Comparison of ENCODE assay signal across 8 cellular contexts in the genomic region with DNA sequence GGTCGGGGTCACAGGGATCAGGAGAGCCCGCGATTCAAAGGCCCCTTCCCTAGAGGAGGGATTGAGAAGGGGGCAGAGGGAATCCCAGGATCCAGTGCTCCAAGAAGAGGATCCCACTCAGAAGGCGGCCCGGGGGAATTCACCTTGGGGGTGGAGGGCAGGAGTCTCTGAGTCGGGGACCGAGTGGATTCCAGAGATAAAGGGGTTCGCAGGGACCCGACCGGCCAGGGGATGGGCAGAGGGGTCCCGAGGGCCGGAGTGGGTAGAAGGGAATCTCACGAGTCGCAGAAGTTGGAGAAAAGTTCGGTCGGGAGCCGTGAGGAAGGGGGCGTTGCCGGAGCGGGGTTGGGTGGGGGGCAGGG. TPM values are rescaled to one million over a fixed set of nuclear protein-coding genes. Genes with fewer than 3 reads are reported as not detected.
DNase-seq lines count a peak whose midpoint lies in the region; TF ChIP-seq lines count a peak whose summit lies in the region.

No MANE protein-coding gene starts in this region.

- WGBS in esophagus muscularis mucosa = 1% methylated on average over 18 of the region's 20 CpGs
- WGBS in ovary, 3 donors = 0 to 1% (median 1%) methylated on average over 20 of the region's 20 CpGs

- H3K27me3 ChIP-seq in esophagus muscularis mucosa (no peaks in the 10 kb centered on the region), ovary (no peaks in the 10 kb centered on the region)

- no peaks in the 10 kb centered on the region for H3K9me3 ChIP-seq in esophagus muscularis mucosa
- no peaks in the 10 kb centered on the region for H3K9me3 ChIP-seq in ovary

- peak overlapping the region; percentile 93 for H3K27ac ChIP-seq in RWPE1
- H3K27ac ChIP-seq in esophagus muscularis mucosa (replicated peaks in 1 of 4) = peak overlapping the region; percentile 85 to 93 (median 88)
- peak overlapping the region; percentile 95 for H3K27ac ChIP-seq in ovary

- peaks cover 28% of the 10 kb centered on the region for H3K4me1 Mint-ChIP-seq in Calu3 (ENCODE audit: low read depth, unreplicated experiment)

- intact Hi-C loops in Calu3 (cut with micrococcal nuclease; ENCODE audit: unreplicated experiment) (no loop called here), esophagus muscularis mucosa (cut with DNase I) (no loop called here), ovary (cut with DNase I) (no loop called here)

- H3K4me3 ChIP-seq in esophagus muscularis mucosa = peak overlapping the region; percentile 67 to 95 (median 76)
- peak overlapping the region; percentile 53 for H3K4me3 ChIP-seq in ovary

- TF ChIP-seq CTCF in Calu3 (IDR thresholded peaks at IDR 0.05; ENCODE audit: unreplicated experiment) (no peak), RWPE1 (conservative IDR thresholded peaks at IDR 0.05; ENCODE audit: low read depth) (no peak), esophagus muscularis mucosa (IDR thresholded peaks at IDR 0.05) (no peak), ovary (IDR thresholded peaks at IDR 0.05) (no peak)

- H3K4me3 Mint-ChIP-seq in Calu3 (ENCODE audit: low read depth, unreplicated experiment) = peak overlapping the region; percentile 94

- CTCF ChIA-PET in Calu3 (lab: Charles Lee) = interaction anchor here (0.6 to 1.5 kb wide), 4 partner anchors 25 to 947 kb away, joined by 3 to 16 read pairs (median 7); a partner anchor contains a TSS
- CTCF ChIA-PET in RWPE1 (lab: Yijun Ruan, JAX) = interaction anchor here (0.9 to 1.7 kb wide), 2 partner anchors 12 to 37 kb away, joined by 3 to 7 read pairs; no protein-coding TSS in a partner anchor

- no peak for TF ChIP-seq POLR2A in esophagus muscularis mucosa (IDR thresholded peaks at IDR 0.05; ENCODE audit: low read depth)
- TF ChIP-seq POLR2A in ovary (IDR thresholded peaks at IDR 0.05) = no peak

- TSS peak; percentile 26 for BruUV-seq in Calu3 (replicated peaks; lab: Mats Ljungman, UMichigan)

- peaks cover 93% of the 10 kb centered on the region for H3K36me3 Mint-ChIP-seq in Calu3 (ENCODE audit: insufficient read depth, unreplicated experiment)

- TF ChIP-seq EP300 in esophagus muscularis mucosa (IDR thresholded peaks at IDR 0.05) (no peak), ovary (IDR thresholded peaks at IDR 0.05) (no peak)

- peaks cover 28 to 57% (median 47%) of the 10 kb centered on the region in 4 donors for H3K4me1 ChIP-seq in esophagus muscularis mucosa
- H3K4me1 ChIP-seq in ovary (ENCODE audit: insufficient read depth) = peaks cover 5% of the 10 kb centered on the region

- H3K27ac Mint-ChIP-seq in Calu3 (ENCODE audit: unreplicated experiment) = peak overlapping the region; percentile 96

- H3K27me3 Mint-ChIP-seq in Calu3 (ENCODE audit: unreplicated experiment) = no peaks in the 10 kb centered on the region

- DNase-seq in Calu3 (no peak), RWPE1 (ENCODE audit: low spot score) (peak; percentile 27), esophagus muscularis mucosa (ENCODE audit: extremely low spot score) (no peak), ovary (no peak), COR-L47 (lab: John Stamatoyannopoulos, UW) (no peak), NCI-H774 (lab: John Stamatoyannopoulos, UW) (no peak), NCI-H446 (lab: John Stamatoyannopoulos, UW) (no peak)
- no peak for DNase-seq in activated effector memory CD4-positive, alpha-beta T cell treated with Interleukin-2 at 50 U/mL for 16 hours

- H3K9me3 Mint-ChIP-seq in Calu3 (ENCODE audit: low read depth, unreplicated experiment) = no peaks in the 10 kb centered on the region

- POLR2A ChIA-PET in RWPE1 (lab: Yijun Ruan, JAX; ENCODE audit: low non-redundant PET) = interaction anchor here (0.6 kb wide), 1 partner anchor 19 kb away, joined by 3 read pairs; no protein-coding TSS in a partner anchor

- H3K36me3 ChIP-seq in esophagus muscularis mucosa = peaks cover 10 to 27% (median 23%) of the 10 kb centered on the region in 4 donors
- no peaks in the 10 kb centered on the region for H3K36me3 ChIP-seq in ovary

RNA-seq across cellular contexts. Expression of a gene that starts 0.3 kb away (rescaled TPM):
- 98.3 and 110 TPM in 2 replicates for total RNA-seq in Calu3 (2022)
- total RNA-seq in esophagus muscularis mucosa = 10 to 100 TPM; 12.8 to 33.3 (median 22.4) TPM
- 10 to 100 TPM; 21.2 to 55.4 (median 46.6) TPM for total RNA-seq in ovary
- polyA plus RNA-seq in ovary = 10 to 100 TPM; 17.7 to 29.7 TPM

RNA-seq across cellular contexts. Expression of a gene that starts 29.2 kb away (rescaled TPM):
- 33.7 and 35.0 TPM in 2 replicates for total RNA-seq in Calu3 (2022)
- total RNA-seq in esophagus muscularis mucosa = 10 to 100 TPM; 22.4 to 30.3 (median 26.5) TPM
- total RNA-seq in ovary = 10 to 100 TPM; 10.9 to 24.4 (median 19.0) TPM
- polyA plus RNA-seq in ovary = 10 to 100 TPM; 10.7 to 12.0 TPM

RNA-seq across cellular contexts. Expression of a gene that starts 29.6 kb away (rescaled TPM):
- total RNA-seq in Calu3 (2022) (149 and 151 TPM in 2 replicates), esophagus muscularis mucosa (100 to 1,000 TPM in 2 of 4 donors, 10 to 100 TPM in 2; 85.2 to 119 (median 101) TPM), ovary (10 to 100 TPM; 37.3 to 85.3 (median 59.1) TPM)
- 10 to 100 TPM; 34.8 to 59.3 TPM for polyA plus RNA-seq in ovary

RNA-seq across cellular contexts. Expression of a gene that starts 55.7 kb away (rescaled TPM):
- total RNA-seq in Calu3 (2022) (not detected in 2 replicates), esophagus muscularis mucosa (100 to 1,000 TPM in 1 of 4 donors, 10 to 100 TPM in 3; 46.7 to 119 (median 65.1) TPM), ovary (10 to 100 TPM in 6 of 7 donors, 1 to 10 TPM in 1; 7.6 to 56.5 (median 20.8) TPM)
- 10 to 100 TPM; 15.2 to 51.3 TPM for polyA plus RNA-seq in ovary
